ENCODE assay signal across 12 cellular contexts in the genomic region with DNA sequence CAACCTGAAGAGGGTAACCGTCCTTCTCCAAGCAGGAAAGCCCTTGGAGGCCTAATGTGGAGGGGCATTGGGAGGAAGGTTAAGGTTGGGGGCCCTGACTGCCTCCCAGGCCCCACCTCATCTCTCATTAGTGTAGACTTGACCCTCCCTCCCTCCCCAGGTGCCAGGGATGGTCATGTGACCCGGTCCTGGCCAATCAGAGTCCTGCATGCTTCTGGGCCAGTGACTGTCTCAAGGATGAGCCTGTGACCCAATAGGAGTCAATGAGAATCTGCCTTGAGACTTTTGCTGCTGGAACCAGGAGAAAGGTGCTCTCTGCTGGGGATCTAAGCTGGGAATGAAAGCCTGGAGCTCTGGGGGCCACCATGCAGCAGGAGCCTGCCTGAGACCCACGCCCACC.
DNase-seq lines count a peak whose midpoint lies in the region; TF ChIP-seq lines count a peak whose summit lies in the region.
"Had no signal": no experiment of that assay in that cellular context is flagged by ENCODE, and none has a peak within 500 bp of the region (broad histone marks: within the 10 kb centered on the region; RNA-seq: fewer than 3 reads in every experiment).

No MANE protein-coding gene starts in this region.

- peaks cover 0 to 22% (median 20%) of the 10 kb centered on the region in 3 experiments; a peak in 5 of 7 replicates for H3K36me3 Mint-ChIP-seq in H9 (ENCODE audit: insufficient read depth in 1 of 3, low read depth in 3 of 3)
- no peaks in the 10 kb centered on the region for H3K36me3 Mint-ChIP-seq in neural crest cell (ENCODE audit: low read depth)

- H3K27ac Mint-ChIP-seq in H9 (peak overlapping the region; percentile 62 to 88 (median 88); a peak in 5 of 7 replicates), neural crest cell (ENCODE audit: unreplicated experiment) (peak overlapping the region; percentile 78)
- H3K27ac Mint-ChIP-seq: activated T-cell treated with anti-CD3 and anti-CD28 coated beads, Interleukin-2, amount 50 U/mL, for 72 hours had no signal

- H2BK120ac ChIP-seq in H9 (ENCODE audit: low read depth, low read length, poor library complexity, severe bottlenecking), result no peak overlapping the region

- H4K8ac ChIP-seq in H9 (replicated peaks; ENCODE audit: insufficient read length, low read depth, low read length), result no peak overlapping the region

- no peaks in the 10 kb centered on the region for H3K9me3 ChIP-seq in H9 (ENCODE audit: control insufficient read depth, low read depth, low read length)

- no peak overlapping the region for H3K18ac ChIP-seq in H9 (ENCODE audit: insufficient read length, low read depth, low read length)

- H3K4me1 Mint-ChIP-seq in H9 (peaks cover 41 to 45% of the 10 kb centered on the region in 2 experiments), neural crest cell (peaks cover 52% of the 10 kb centered on the region)

- no peak overlapping the region for H3K4me3 ChIP-seq in brain microvascular endothelial cell (ENCODE audit: low read depth, low read length)
- H3K4me3 ChIP-seq: SK-N-MC had no signal

- in situ Hi-C loops in brain microvascular endothelial cell (cut with HindIII; ENCODE audit: low pct_ligation_motif_present, low sequenced_read_pairs), result no loop called here

- H3K9me3 Mint-ChIP-seq in H9 (no peaks in the 10 kb centered on the region), neural crest cell (no peaks in the 10 kb centered on the region)
- H3K9me3 Mint-ChIP-seq: activated T-cell treated with anti-CD3 and anti-CD28 coated beads, Interleukin-2, amount 50 U/mL, for 72 hours had no signal

- H3K4me3 Mint-ChIP-seq in H9, result no peak overlapping the region
- no peak overlapping the region for H3K4me3 Mint-ChIP-seq in neural crest cell
- H3K4me3 Mint-ChIP-seq: activated T-cell treated with anti-CD3 and anti-CD28 coated beads, Interleukin-2, amount 50 U/mL, for 72 hours had no signal

- H3K27me3 ChIP-seq in H9 (ENCODE audit: insufficient read depth, low read length) (no peaks in the 10 kb centered on the region), brain microvascular endothelial cell (replicated peaks) (no peaks in the 10 kb centered on the region)

- H3T11ph ChIP-seq in H9 (ENCODE audit: low read length), result no peak overlapping the region

- no peak overlapping the region for H2AFZ ChIP-seq in H9 (ENCODE audit: low read length)

- H2BK5ac ChIP-seq in H9 (ENCODE audit: insufficient read length, low read length), result no peak overlapping the region

- no peak overlapping the region for H2BK15ac ChIP-seq in H9 (ENCODE audit: low read depth, low read length)

- H3K27ac ChIP-seq in H9 (ENCODE audit: insufficient read length, low read depth, low read length) (no peak overlapping the region), brain microvascular endothelial cell (peak overlapping the region; percentile 75)
- H3K27ac ChIP-seq: SK-N-MC had no signal

- no peak overlapping the region for H3K23ac ChIP-seq in H9 (ENCODE audit: insufficient read length, low read depth, low read length)

- H3K27me3 Mint-ChIP-seq in H9 (ENCODE audit: low read depth), result no peaks in the 10 kb centered on the region; the same call in 1 of the 2 replicates
- no peaks in the 10 kb centered on the region for H3K27me3 Mint-ChIP-seq in neural crest cell (ENCODE audit: low read depth)

- TF ChIP-seq CTCF in H9 (conservative IDR thresholded peaks at IDR 0.05) (no peak), brain microvascular endothelial cell (IDR thresholded peaks at IDR 0.05; ENCODE audit: low read depth, low read length, missing control alignments) (no peak), neural crest cell (conservative IDR thresholded peaks at IDR 0.05) (no peak)

- peak overlapping the region; percentile 19; the same call in 1 of the 2 replicates for H3K14ac ChIP-seq in H9 (ENCODE audit: insufficient read depth, low read length)

- H2BK12ac ChIP-seq in H9 (ENCODE audit: insufficient read length, low read depth, low read length), result no peak overlapping the region

- peaks cover 26% of the 10 kb centered on the region; the same call in 1 of the 2 replicates for H3K79me2 ChIP-seq in H9 (ENCODE audit: insufficient read depth, low read length)

- peak; percentile 57 for DNase-seq in NCI-H82 (lab: John Stamatoyannopoulos, UW)
- no peak for DNase-seq in NCI-H82 treated with DMSO at 0.1 percent for 48 hours (lab: John Stamatoyannopoulos, UW; ENCODE audit: unreplicated experiment)
- no peak for DNase-seq in H9
- no peak for DNase-seq in brain microvascular endothelial cell
- DNase-seq in neural crest cell (ENCODE audit: low read depth, low spot score), result no peak
- no peak for DNase-seq in hippocampal formation (lab: John Stamatoyannopoulos, UW)
- no peak for DNase-seq in amniotic stem cell (lab: John Stamatoyannopoulos, UW)
- DNase-seq in D341Med (ENCODE audit: low spot score), result no peak
- DNase-seq: islet precursor cell, KG1 had no signal

- no peak overlapping the region for H3K56ac ChIP-seq in H9 (ENCODE audit: insufficient read length, low read depth, low read length)

- no peaks in the 10 kb centered on the region for H3K23me2 ChIP-seq in H9 (ENCODE audit: insufficient read length, low read depth, low read length, poor library complexity, severe bottlenecking)

- peaks cover 21% of the 10 kb centered on the region for H3K36me3 ChIP-seq in brain microvascular endothelial cell (replicated peaks)

- no peak overlapping the region for H2BK20ac ChIP-seq in H9 (ENCODE audit: low read depth, low read length, poor library complexity, severe bottlenecking)

- H3K4me1 ChIP-seq in H9 (ENCODE audit: insufficient read depth, low read length), result no peaks in the 10 kb centered on the region; the same call in 1 of the 2 replicates

- no peak overlapping the region for H4K5ac ChIP-seq in H9 (ENCODE audit: insufficient read length, low read depth, low read length)

- no peak overlapping the region for H3K4me2 ChIP-seq in H9 (ENCODE audit: insufficient read depth, insufficient read length, low read length)

- peaks cover 11% of the 10 kb centered on the region for H3K79me1 ChIP-seq in H9 (ENCODE audit: insufficient read depth, low read depth, low read length, poor library complexity, severe bottlenecking)

- no CpG with 5 or more reads among the region's 3 CpGs for WGBS in H9 (ENCODE audit: extremely low coverage, insufficient read length, low lambda C conversion rate)

- H4K20me1 ChIP-seq in H9 (ENCODE audit: control insufficient read depth, insufficient read depth, insufficient read length), result no peaks in the 10 kb centered on the region

- H2AK5ac ChIP-seq in H9 (ENCODE audit: insufficient read length, low read length), result no peak overlapping the region

- no peak overlapping the region for H3K9ac ChIP-seq in H9 (ENCODE audit: extremely low read depth, insufficient read length, low read length)

- no peak overlapping the region for H4K91ac ChIP-seq in H9 (ENCODE audit: insufficient read length, low read depth, low read length)

- no peak overlapping the region for H3K4ac ChIP-seq in H9 (ENCODE audit: low read depth, low read length)
